8 cellular contexts compared by ENCODE assay signal in genomic region chr9:38018964-38019602, GRCh38. TPM values are rescaled to one million over a fixed set of nuclear protein-coding genes. Genes with fewer than 3 reads are reported as not detected.
DNase-seq lines count a peak whose midpoint lies in the region; ATAC-seq, FAIRE-seq and TF ChIP-seq lines count a peak whose summit lies in the region.

No MANE protein-coding gene starts in this region.

- peaks cover 32 to 57% (median 56%) of the 10 kb centered on the region in 3 donors for H3K4me1 ChIP-seq in pancreas
- peaks cover 31 to 39% of the 10 kb centered on the region in 2 donors for H3K4me1 ChIP-seq in gastrocnemius medialis

- H3K36me3 ChIP-seq in pancreas (peaks cover 0 to 7% (median 4%) of the 10 kb centered on the region in 3 donors), gastrocnemius medialis (no peaks in the 10 kb centered on the region)

- FAIRE-seq in pancreas (lab: Jason Lieb, UNC), result no peak

- WGBS in pancreas, 2 donors, result 32 to 36% methylated on average over 6 of the region's 6 CpGs

- no peak for TF ChIP-seq POLR2A in gastrocnemius medialis (IDR thresholded peaks at IDR 0.05)

- H3K27me3 ChIP-seq in pancreas (no peaks in the 10 kb centered on the region), gastrocnemius medialis (no peaks in the 10 kb centered on the region)

- H3K9me3 ChIP-seq in pancreas, result no peaks in the 10 kb centered on the region
- no peaks in the 10 kb centered on the region for H3K9me3 ChIP-seq in gastrocnemius medialis

- ATAC-seq in pancreas (peak; percentile 72 to 79 (median 77)), gastrocnemius medialis (no peak), GM18873 (IDR thresholded peaks at IDR 0.05; ENCODE audit: low FRiP score, unreplicated experiment) (no peak), GM18511 (IDR thresholded peaks at IDR 0.05; ENCODE audit: unreplicated experiment) (no peak)

- intact Hi-C loops in pancreas (cut with DNase I) (loop anchor here in 1 of 3 donors (10.0 kb wide), 1 partner anchor 54 kb away; no protein-coding TSS in a partner anchor), gastrocnemius medialis (cut with DNase I; ENCODE audit: low total_unique reads) (no loop called here)

- no peak overlapping the region for H3K4me3 ChIP-seq in pancreas
- H3K4me3 ChIP-seq in gastrocnemius medialis, result no peak overlapping the region

- TF ChIP-seq CTCF in pancreas (IDR thresholded peaks at IDR 0.05) (no peak), gastrocnemius medialis (IDR thresholded peaks at IDR 0.05 in 4 of 5, conservative IDR thresholded peaks at IDR 0.05 in 1 of 5) (no peak)

- in situ Hi-C loops in gastrocnemius medialis (cut with MboI; ENCODE audit: low sequenced_read_pairs in 4 of 4), result no loop called here

- H3K27ac ChIP-seq in pancreas (peak overlapping the region; percentile 9 to 70 (median 48)), gastrocnemius medialis (no peak overlapping the region)

- DNase-seq in Daoy (ENCODE audit: low read depth), result peak; percentile 93
- DNase-seq in RKO (ENCODE audit: low spot score), result peak; percentile 77
- peak; percentile 54 for DNase-seq in fibroblast of gingiva (ENCODE audit: low read depth)
- DNase-seq in pancreas, result peak in 4 of 6 donors; percentile 57 to 73 (median 71)
- no peak for DNase-seq in gastrocnemius medialis
- DNase-seq in OCI-M2 (lab: John Stamatoyannopoulos, UW; ENCODE audit: unreplicated experiment), result no peak

RNA-seq across cellular contexts. Expression of gene SHB, which starts 49.9 kb away (rescaled TPM):
- 27.0 and 27.4 TPM in 2 replicates for total RNA-seq in Daoy (2014; rRNA removed; shearing (Covaris generic))
- total RNA-seq in pancreas (10 to 100 TPM; 13.9 to 24.2 (median 22.7) TPM), gastrocnemius medialis (1 to 10 TPM; 1.2 to 6.1 (median 4.6) TPM)
- polyA plus RNA-seq in pancreas, result 10 to 100 TPM; 11.5 to 12.4 TPM

Comparison
In these comparisons a context has a peak if more than half of its experiments do, and no peak if none do; other contexts are left out.
1. DNase-seq: peak in Daoy (single experiment), RKO (single experiment), fibroblast of gingiva (single experiment) and pancreas (4 of 6); none in gastrocnemius medialis (0 of 2) and OCI-M2 (single experiment).
2. ATAC-seq: peak in pancreas (4 of 4); none in gastrocnemius medialis (0 of 2), GM18873 (single experiment) and GM18511 (single experiment).
3. H3K27ac ChIP-seq: peak in pancreas (4 of 4); none in gastrocnemius medialis (0 of 4).